ENCODE assay signal across 9 cellular contexts in genomic region chr10:46255696-46256355, GRCh38. TPM values are rescaled to one million over a fixed set of nuclear protein-coding genes. Genes with fewer than 3 reads are reported as not detected.
A peak's percentile ranks its signal among the peaks of the same experiment; 100 is the strongest.
DNase-seq lines count a peak whose midpoint lies in the region; ATAC-seq lines count a peak whose summit lies in the region.
"Had no signal": no experiment of that assay in that cellular context is flagged by ENCODE, and none has a peak within 500 bp of the region (broad histone marks: within the 10 kb centered on the region; RNA-seq: fewer than 3 reads in every experiment).

No MANE protein-coding gene starts in this region.

- peak; percentile 28 for DNase-seq in DMS114 treated with DMSO at 0.1 percent for 48 hours (lab: John Stamatoyannopoulos, UW; ENCODE audit: unreplicated experiment)
- peak; percentile 62 to 80 for DNase-seq in SJSA1 (ENCODE audit: low read depth in 1 of 2, low spot score in 2 of 2)
- peak; percentile 41 for DNase-seq in astrocyte of the hippocampus (ENCODE audit: low read depth, low spot score)
- DNase-seq in iPS-NIHi11 (ENCODE audit: low spot score) = peak; percentile 85
- DNase-seq in stimulated activated CD4-positive, alpha-beta T cell treated with anti-CD3 and anti-CD28 coated beads, Interleukin-4, amount 100 ng/mL, for 24 hours = peak; percentile 72
- DNase-seq in NK-92 treated with Interleukin-12 subunit alpha and Interleukin-12 subunit beta, amount 100 ng/mL, for 24 hours (lab: John Stamatoyannopoulos, UW) = no peak

- H3K27me3 ChIP-seq in SJSA1 (replicated peaks) = no peaks in the 10 kb centered on the region

- no peaks in the 10 kb centered on the region for H3K9me3 ChIP-seq in SJSA1 (replicated peaks)

- no peaks in the 10 kb centered on the region for H3K36me3 ChIP-seq in SJSA1

- H3K27ac ChIP-seq in SJSA1 = no peak overlapping the region

- peak; percentile 57 for ATAC-seq in HG02759 (IDR thresholded peaks at IDR 0.05; ENCODE audit: unreplicated experiment)
- no peak for ATAC-seq in HG03571 (IDR thresholded peaks at IDR 0.05; ENCODE audit: unreplicated experiment)

- peaks cover 5% of the 10 kb centered on the region for H3K4me1 ChIP-seq in SJSA1 (replicated peaks)

- no peak overlapping the region for H3K4me3 ChIP-seq in SJSA1

RNA-seq across cellular contexts. Expression of gene ANTXRL, which starts 31.0 kb away (rescaled TPM):
- total RNA-seq in SJSA1 (2014; rRNA removed; shearing (Covaris generic)) = not detected in 2 replicates
- total RNA-seq: T-helper 2 cell treated with Interferon-gamma antibody and Interleukin-4, amounts not matched to agents 100 ng/mL and 5 ng/mL, for 36 hours had no signal
